Comparison of ENCODE assay signal across 1 cellular context in genomic region chr1:119714583-119714982, GRCh38.
TF ChIP-seq lines count a peak whose summit lies in the region.

No MANE protein-coding gene starts in this region.

TF ChIP-seq in H1, 55 proteins besides CTCF, POLR2A, EP300 and RAD21:
- TF ChIP-seq POLR2AphosphoS5 (IDR thresholded peaks at IDR 0.05; ENCODE audit: low read depth, low read length) (peak; percentile 42; the same call in 1 of the 2 replicates), SIN3A (conservative IDR thresholded peaks at IDR 0.05 in 1 of 2, IDR thresholded peaks at IDR 0.05 in 1 of 2; ENCODE audit: low read depth in 1 of 2, low read length in 2 of 2) (no peak)
